ENCODE assay signal across 26 cellular contexts in the genomic region with DNA sequence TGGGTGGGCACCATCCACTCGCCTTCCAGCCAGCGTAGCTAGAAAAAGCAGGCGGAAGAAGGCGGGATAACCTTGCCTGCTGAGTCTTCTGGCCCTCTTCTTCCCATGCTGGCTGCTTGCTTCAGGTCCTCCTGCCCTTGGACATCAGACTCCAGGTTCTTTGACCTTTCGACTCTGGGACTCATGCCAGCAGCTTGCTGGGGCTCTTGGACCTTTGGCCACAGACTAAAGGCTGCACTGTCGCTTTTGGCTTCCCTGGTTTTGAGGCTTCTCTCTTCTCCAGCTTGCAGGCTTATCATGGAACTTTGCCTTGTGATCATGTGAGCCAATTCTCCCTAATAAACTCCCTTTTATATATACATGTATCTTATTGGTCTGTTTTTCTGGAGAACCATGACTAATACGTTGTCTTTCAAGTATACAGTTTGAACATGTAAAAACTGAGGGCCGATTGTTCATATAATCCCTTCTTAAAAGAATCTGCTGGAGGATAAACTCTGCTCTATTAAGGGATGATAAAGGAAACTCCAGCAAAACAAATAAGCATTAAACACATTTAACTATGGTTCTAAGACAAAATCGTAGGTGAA.
"Had no signal": no experiment of that assay in that cellular context is flagged by ENCODE, and none has a peak within 500 bp of the region (broad histone marks: within the 10 kb centered on the region; RNA-seq: fewer than 3 reads in every experiment).

No MANE protein-coding gene starts in this region.

- DNase-seq: activated CD4-positive, alpha-beta memory T cell treated with anti-CD3 and anti-CD28 coated beads for 36 hours; activated CD4-positive, alpha-beta T cell treated with anti-CD3 and anti-CD28 coated beads, Interleukin-2, amount 10 ng/mL, durations not matched to agents 7 days and 5 days; activated CD4-positive, CD25-positive, alpha-beta regulatory T cell; activated CD8-positive, alpha-beta memory T cell treated with anti-CD3 and anti-CD28 coated beads for 24 hours; activated effector memory CD4-positive, alpha-beta T cell treated with anti-CD3 and anti-CD28 coated beads, Interleukin-2, amount 50 U/mL, for 16 hours; activated naive CD4-positive, alpha-beta T cell treated with Interleukin-2 at 50 U/mL for 16 hours; activated naive CD8-positive, alpha-beta T cell treated with anti-CD3 and anti-CD28 coated beads, Interleukin-2, amount 50 U/mL, for 24 hours; activated T-cell treated with anti-CD3 and anti-CD28 coated beads, Interleukin-2, amount 50 U/mL, for 4 hours; amniotic stem cell; KG1; NCI-H1092; NCI-H1417 treated with DMSO at 0.1 percent for 48 hours; NCI-H1694; NCI-H2029; NCI-H2107; NCI-H2171 treated with DMSO at 0.1 percent for 48 hours; NCI-H345; NCI-H510A; NCI-H526 treated with DMSO at 0.1 percent for 48 hours; NCI-H82; RPMI8226; SK-N-SH; T-helper 1 cell had no signal

- H3K36me3 Mint-ChIP-seq: activated CD4-positive, alpha-beta memory T cell treated with anti-CD3 and anti-CD28 coated beads for 36 hours; brain had no signal

- H3K27me3 Mint-ChIP-seq: activated CD4-positive, alpha-beta T cell treated with anti-CD3 and anti-CD28 coated beads, Interleukin-2, amount 10 ng/mL, durations not matched to agents 7 days and 5 days had no signal

- H3K27ac Mint-ChIP-seq: activated CD4-positive, alpha-beta memory T cell treated with anti-CD3 and anti-CD28 coated beads for 36 hours; activated CD4-positive, alpha-beta T cell treated with anti-CD3 and anti-CD28 coated beads, Interleukin-2, amount 10 ng/mL, durations not matched to agents 7 days and 5 days; activated naive CD4-positive, alpha-beta T cell treated with anti-CD3 and anti-CD28 coated beads, Interleukin-2, amount 50 U/mL, for 72 hours; activated naive CD8-positive, alpha-beta T cell treated with anti-CD3 and anti-CD28 coated beads, Interleukin-2, amount 50 U/mL, for 24 hours; brain had no signal

- H3K4me1 Mint-ChIP-seq: activated CD4-positive, alpha-beta T cell treated with anti-CD3 and anti-CD28 coated beads, Interleukin-2, amount 10 ng/mL, durations not matched to agents 7 days and 5 days; activated naive CD8-positive, alpha-beta T cell treated with anti-CD3 and anti-CD28 coated beads, Interleukin-2, amount 50 U/mL, for 24 hours; brain had no signal

- ATAC-seq: activated naive CD4-positive, alpha-beta T cell treated with anti-CD3 and anti-CD28 coated beads, Interleukin-2, amount 50 U/mL, for 72 hours; activated naive CD8-positive, alpha-beta T cell treated with anti-CD3 and anti-CD28 coated beads, Interleukin-2, amount 50 U/mL, for 24 hours; activated T-cell treated with anti-CD3 and anti-CD28 coated beads, Interleukin-2, amount 50 U/mL, for 4 hours; Right ventricle myocardium inferior had no signal

- H3K9me3 Mint-ChIP-seq: activated CD4-positive, alpha-beta memory T cell treated with anti-CD3 and anti-CD28 coated beads for 36 hours; activated CD4-positive, alpha-beta T cell treated with anti-CD3 and anti-CD28 coated beads, Interleukin-2, amount 10 ng/mL, durations not matched to agents 7 days and 5 days; activated naive CD4-positive, alpha-beta T cell treated with anti-CD3 and anti-CD28 coated beads, Interleukin-2, amount 50 U/mL, for 72 hours; activated naive CD8-positive, alpha-beta T cell treated with anti-CD3 and anti-CD28 coated beads, Interleukin-2, amount 50 U/mL, for 24 hours had no signal

- H3K4me3 Mint-ChIP-seq: activated CD4-positive, alpha-beta memory T cell treated with anti-CD3 and anti-CD28 coated beads for 36 hours; activated CD4-positive, alpha-beta T cell treated with anti-CD3 and anti-CD28 coated beads, Interleukin-2, amount 10 ng/mL, durations not matched to agents 7 days and 5 days; activated naive CD8-positive, alpha-beta T cell treated with anti-CD3 and anti-CD28 coated beads, Interleukin-2, amount 50 U/mL, for 24 hours; activated T-cell treated with anti-CD3 and anti-CD28 coated beads, Interleukin-2, amount 50 U/mL, for 4 hours; brain had no signal
